In the genomic region with DNA sequence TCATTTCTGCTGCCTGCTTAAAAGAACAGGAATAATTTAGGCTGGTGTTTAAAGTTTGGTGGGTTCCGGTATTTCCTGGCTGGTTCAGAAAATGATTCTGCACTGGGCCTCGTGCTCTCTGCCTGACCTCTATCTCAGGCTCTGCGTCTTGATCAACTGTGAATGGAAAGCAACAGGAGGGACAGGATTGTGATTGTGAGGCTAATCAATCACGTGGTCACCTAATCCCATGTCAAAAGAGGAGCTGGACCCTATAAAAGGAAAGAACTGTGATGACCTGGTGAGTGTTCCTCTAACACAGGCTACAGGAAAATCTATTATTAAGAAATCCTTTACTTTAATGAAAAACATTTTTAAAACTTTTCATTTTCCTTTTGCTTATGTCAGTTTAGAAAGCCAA, we compare ENCODE assay signal across 9 cellular contexts. TPM values are rescaled to one million over a fixed set of nuclear protein-coding genes. Genes with fewer than 3 reads are reported as not detected.
DNase-seq lines count a peak whose midpoint lies in the region; ATAC-seq and TF ChIP-seq lines count a peak whose summit lies in the region.
"Had no signal": no experiment of that assay in that cellular context is flagged by ENCODE, and none has a peak within 500 bp of the region (broad histone marks: within the 10 kb centered on the region; RNA-seq: fewer than 3 reads in every experiment).

A gene with protein sequence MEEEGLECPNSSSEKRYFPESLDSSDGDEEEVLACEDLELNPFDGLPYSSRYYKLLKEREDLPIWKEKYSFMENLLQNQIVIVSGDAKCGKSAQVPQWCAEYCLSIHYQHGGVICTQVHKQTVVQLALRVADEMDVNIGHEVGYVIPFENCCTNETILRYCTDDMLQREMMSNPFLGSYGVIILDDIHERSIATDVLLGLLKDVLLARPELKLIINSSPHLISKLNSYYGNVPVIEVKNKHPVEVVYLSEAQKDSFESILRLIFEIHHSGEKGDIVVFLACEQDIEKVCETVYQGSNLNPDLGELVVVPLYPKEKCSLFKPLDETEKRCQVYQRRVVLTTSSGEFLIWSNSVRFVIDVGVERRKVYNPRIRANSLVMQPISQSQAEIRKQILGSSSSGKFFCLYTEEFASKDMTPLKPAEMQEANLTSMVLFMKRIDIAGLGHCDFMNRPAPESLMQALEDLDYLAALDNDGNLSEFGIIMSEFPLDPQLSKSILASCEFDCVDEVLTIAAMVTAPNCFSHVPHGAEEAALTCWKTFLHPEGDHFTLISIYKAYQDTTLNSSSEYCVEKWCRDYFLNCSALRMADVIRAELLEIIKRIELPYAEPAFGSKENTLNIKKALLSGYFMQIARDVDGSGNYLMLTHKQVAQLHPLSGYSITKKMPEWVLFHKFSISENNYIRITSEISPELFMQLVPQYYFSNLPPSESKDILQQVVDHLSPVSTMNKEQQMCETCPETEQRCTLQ (minus strand): TSS at position 101 of the 400 bp plus-strand sequence. CDS start 468 bp downstream, outside the sequence.

- no peaks in the 10 kb centered on the region for H3K27me3 ChIP-seq in neuron (ENCODE audit: insufficient read depth, low read length)

- intact Hi-C loops in activated CD8-positive, alpha-beta T cell treated with anti-CD3 and anti-CD28 coated beads for 36 hours (cut with micrococcal nuclease), result no loop called here
- intact Hi-C loops in cardiac septum (cut with DNase I), result no loop called here

- H3K4me1 Mint-ChIP-seq in activated CD8-positive, alpha-beta T cell treated with anti-CD3 and anti-CD28 coated beads for 36 hours (ENCODE audit: low read depth), result no peaks in the 10 kb centered on the region

- no peak for TF ChIP-seq CTCF in activated CD8-positive, alpha-beta T cell treated with anti-CD3 and anti-CD28 coated beads for 36 hours (IDR thresholded peaks at IDR 0.05)

- H3K27ac Mint-ChIP-seq in activated CD8-positive, alpha-beta T cell treated with anti-CD3 and anti-CD28 coated beads for 36 hours, result no peak within 1 kb of the TSS

- H3K9me3 ChIP-seq in neuron (ENCODE audit: low read length), result peaks cover 6% of the 10 kb centered on the region

- POLR2A ChIA-PET in activated CD8-positive, alpha-beta T cell treated with anti-CD3 and anti-CD28 coated beads for 36 hours (lab: Charles Lee), result interaction anchor here (0.7 kb wide), 1 partner anchor 43 kb away, joined by 3 read pairs; no protein-coding TSS in a partner anchor

- DNase-seq in Caki2 (ENCODE audit: low read depth), result no peak
- DNase-seq in activated CD8-positive, alpha-beta T cell treated with anti-CD3 and anti-CD28 coated beads for 36 hours, result no peak
- no peak for DNase-seq in cardiac septum (ENCODE audit: low spot score)
- DNase-seq in middle frontal gyrus (ENCODE audit: extremely low spot score, low spot score), result no peak
- no peak for DNase-seq in NCI-H1436 treated with DMSO at 0.1 percent for 48 hours (lab: John Stamatoyannopoulos, UW)
- no peak for DNase-seq in putamen (ENCODE audit: low spot score)
- DNase-seq: activated CD4-positive, alpha-beta T cell treated with anti-CD3 and anti-CD28 coated beads for 1 hour had no signal

- H3K4me3 Mint-ChIP-seq in activated CD8-positive, alpha-beta T cell treated with anti-CD3 and anti-CD28 coated beads for 36 hours, result no peak within 1 kb of the TSS

- no peak for ATAC-seq in activated CD8-positive, alpha-beta T cell treated with anti-CD3 and anti-CD28 coated beads for 36 hours
- ATAC-seq in HG03097 (IDR thresholded peaks at IDR 0.05; ENCODE audit: low FRiP score, unreplicated experiment), result no peak

- no peak within 1 kb of the TSS for H2AFZ ChIP-seq in neuron (ENCODE audit: low read depth, low read length)

- H3K4me1 ChIP-seq in neuron (ENCODE audit: insufficient read depth, low read length), result peaks cover 30% of the 10 kb centered on the region

- H3K4me3 ChIP-seq in neuron (ENCODE audit: low read length), result peak within 1 kb of the TSS; percentile 49

- in situ Hi-C loops in Caki2 (cut with HindIII; ENCODE audit: low pct_unique_long_range_greater_than_20kb, low sequenced_read_pairs), result no loop called here

- H3K27me3 Mint-ChIP-seq in activated CD8-positive, alpha-beta T cell treated with anti-CD3 and anti-CD28 coated beads for 36 hours, result no peaks in the 10 kb centered on the region

- H3K9me3 Mint-ChIP-seq in activated CD8-positive, alpha-beta T cell treated with anti-CD3 and anti-CD28 coated beads for 36 hours, result peaks cover 8% of the 10 kb centered on the region

- peaks cover 7% of the 10 kb centered on the region for H3K36me3 ChIP-seq in neuron (ENCODE audit: insufficient read depth, low read length)

- H3K36me3 Mint-ChIP-seq in activated CD8-positive, alpha-beta T cell treated with anti-CD3 and anti-CD28 coated beads for 36 hours (ENCODE audit: low read depth), result peaks cover 15% of the 10 kb centered on the region

- CTCF ChIA-PET in activated CD8-positive, alpha-beta T cell treated with anti-CD3 and anti-CD28 coated beads for 36 hours (lab: Charles Lee), result interaction anchor here (3.5 kb wide), 1 partner anchor 13 kb away, joined by 21 read pairs; no protein-coding TSS in a partner anchor

RNA-seq across cellular contexts. Expression of the gene that starts here (rescaled TPM):
- total RNA-seq in Caki2 (2014; rRNA removed; shearing (Covaris generic); ENCODE audit: low replicate concordance), result 45.3 and 48.9 TPM in 2 replicates
- 10 to 100 TPM; 26.6 to 27.8 TPM for total RNA-seq in activated CD8-positive, alpha-beta T cell treated with anti-CD3 and anti-CD28 coated beads for 36 hours
- 45.1 TPM for total RNA-seq in cardiac septum
